ENCODE assay signal across 2 cellular contexts in genomic region chr5:179658179-179658856, GRCh38.
TF ChIP-seq lines count a peak whose summit lies in the region.
"Not testable (repeated sequence)": the region's sequence is repeated elsewhere in the genome, so short reads cannot be mapped to it uniquely, and the experiment has no call there.

No MANE protein-coding gene starts in this region.

TF ChIP-seq in IMR-90, 13 proteins besides CTCF, POLR2A, EP300 and RAD21:
- TF ChIP-seq CEBPB (IDR thresholded peaks at IDR 0.05; ENCODE audit: low read depth, low read length), result peak; percentile 58
TF ChIP-seq in IMR-90: peak in this region for 1; not testable (repeated sequence) for 12.

TF ChIP-seq in K562, 482 proteins besides CTCF, POLR2A, EP300 and RAD21:
- TF ChIP-seq CEBPB (tag; IDR thresholded peaks at IDR 0.05) (peak; percentile 48), ERF (CRISPR knock-in tag; IDR thresholded peaks at IDR 0.05) (0 out of 2 replicates have a peak, but pooled peaks have one; percentile 53), ZNF384 (IDR thresholded peaks at IDR 0.05; ENCODE audit: low read depth, low read length) (peak; percentile 75), ATF1 (tag; IDR thresholded peaks at IDR 0.05) (0 out of 2 replicates have a peak, but pooled peaks have one; percentile 11), SMARCE1 (IDR thresholded peaks at IDR 0.05) (0 out of 2 replicates have a peak, but pooled peaks have one; percentile 19), ZNF449 (CRISPR knock-in tag; IDR thresholded peaks at IDR 0.05) (0 out of 2 replicates have a peak, but pooled peaks have one; percentile 16), NRF1 (conservative IDR thresholded peaks at IDR 0.05 in 1 of 2, IDR thresholded peaks at IDR 0.05 in 1 of 2) (peak; percentile 19 to 33; a peak in 1 of 4 replicates)
- TF ChIP-seq ATF1 (CRISPR knock-in tag; IDR thresholded peaks at IDR 0.05), result not testable (repeated sequence)
- TF ChIP-seq, protein P1, sequence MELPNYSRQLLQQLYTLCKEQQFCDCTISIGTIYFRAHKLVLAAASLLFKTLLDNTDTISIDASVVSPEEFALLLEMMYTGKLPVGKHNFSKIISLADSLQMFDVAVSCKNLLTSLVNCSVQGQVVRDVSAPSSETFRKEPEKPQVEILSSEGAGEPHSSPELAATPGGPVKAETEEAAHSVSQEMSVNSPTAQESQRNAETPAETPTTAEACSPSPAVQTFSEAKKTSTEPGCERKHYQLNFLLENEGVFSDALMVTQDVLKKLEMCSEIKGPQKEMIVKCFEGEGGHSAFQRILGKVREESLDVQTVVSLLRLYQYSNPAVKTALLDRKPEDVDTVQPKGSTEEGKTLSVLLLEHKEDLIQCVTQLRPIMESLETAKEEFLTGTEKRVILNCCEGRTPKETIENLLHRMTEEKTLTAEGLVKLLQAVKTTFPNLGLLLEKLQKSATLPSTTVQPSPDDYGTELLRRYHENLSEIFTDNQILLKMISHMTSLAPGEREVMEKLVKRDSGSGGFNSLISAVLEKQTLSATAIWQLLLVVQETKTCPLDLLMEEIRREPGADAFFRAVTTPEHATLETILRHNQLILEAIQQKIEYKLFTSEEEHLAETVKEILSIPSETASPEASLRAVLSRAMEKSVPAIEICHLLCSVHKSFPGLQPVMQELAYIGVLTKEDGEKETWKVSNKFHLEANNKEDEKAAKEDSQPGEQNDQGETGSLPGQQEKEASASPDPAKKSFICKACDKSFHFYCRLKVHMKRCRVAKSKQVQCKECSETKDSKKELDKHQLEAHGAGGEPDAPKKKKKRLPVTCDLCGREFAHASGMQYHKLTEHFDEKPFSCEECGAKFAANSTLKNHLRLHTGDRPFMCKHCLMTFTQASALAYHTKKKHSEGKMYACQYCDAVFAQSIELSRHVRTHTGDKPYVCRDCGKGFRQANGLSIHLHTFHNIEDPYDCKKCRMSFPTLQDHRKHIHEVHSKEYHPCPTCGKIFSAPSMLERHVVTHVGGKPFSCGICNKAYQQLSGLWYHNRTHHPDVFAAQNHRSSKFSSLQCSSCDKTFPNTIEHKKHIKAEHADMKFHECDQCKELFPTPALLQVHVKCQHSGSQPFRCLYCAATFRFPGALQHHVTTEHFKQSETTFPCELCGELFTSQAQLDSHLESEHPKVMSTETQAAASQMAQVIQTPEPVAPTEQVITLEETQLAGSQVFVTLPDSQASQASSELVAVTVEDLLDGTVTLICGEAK (IDR thresholded peaks at IDR 0.05), result 0 out of 2 replicates have a peak, but pooled peaks have one; percentile 34
- TF ChIP-seq, protein P1 (CRISPR knock-in tag; IDR thresholded peaks at IDR 0.05), result not testable (repeated sequence)
